ENCODE assay signal across 13 cellular contexts in the genomic region with DNA sequence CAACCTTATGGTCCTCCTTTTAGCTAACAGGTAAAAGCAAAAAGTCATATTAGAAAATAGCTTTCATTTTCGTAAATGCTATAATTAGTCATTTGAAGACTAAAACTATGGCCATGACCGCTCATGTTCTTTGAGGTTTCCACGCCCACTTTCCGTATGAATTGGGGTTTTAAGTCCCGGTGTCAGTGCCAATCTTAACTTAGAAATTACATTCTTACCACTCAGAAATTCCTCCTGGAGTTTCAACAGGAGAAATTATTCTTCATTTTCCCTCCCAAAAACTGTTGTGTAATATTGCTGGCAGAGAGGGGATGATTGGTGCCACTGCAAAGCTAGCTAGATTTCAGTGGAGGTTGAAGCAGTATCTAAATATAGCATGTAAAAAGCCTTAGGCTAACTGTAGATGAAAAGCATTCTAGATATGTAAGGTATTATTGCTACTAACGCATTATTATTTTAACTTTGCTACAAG.
DNase-seq lines count a peak whose midpoint lies in the region; ATAC-seq, FAIRE-seq and TF ChIP-seq lines count a peak whose summit lies in the region.
"Had no signal": no experiment of that assay in that cellular context is flagged by ENCODE, and none has a peak within 500 bp of the region (broad histone marks: within the 10 kb centered on the region; RNA-seq: fewer than 3 reads in every experiment).

No MANE protein-coding gene starts in this region.

- no peaks in the 10 kb centered on the region for H3K4me1 ChIP-seq in kidney (ENCODE audit: control insufficient read depth in 1 of 2, insufficient read depth in 1 of 2, low read depth in 1 of 2, low read length in 2 of 2)
- H3K4me1 ChIP-seq: parathyroid adenoma, vagina had no signal

- H3K27ac ChIP-seq in kidney (ENCODE audit: low read depth in 2 of 2, low read length in 2 of 2) = no peak overlapping the region
- H3K27ac ChIP-seq: parathyroid adenoma, vagina had no signal

- FAIRE-seq in GM12891 (lab: Jason Lieb, UNC) (peak; percentile 75), kidney (lab: Jason Lieb, UNC) (no peak)

- intact Hi-C loops in kidney (cut with DNase I) = no loop called here

- ATAC-seq in GM19395 (IDR thresholded peaks at IDR 0.05; ENCODE audit: unreplicated experiment) = peak; percentile 98
- peak; percentile 92 for ATAC-seq in HG02852 (IDR thresholded peaks at IDR 0.05; ENCODE audit: unreplicated experiment)
- peak; percentile 91 for ATAC-seq in HG03565 (IDR thresholded peaks at IDR 0.05; ENCODE audit: unreplicated experiment)
- ATAC-seq: activated naive CD8-positive, alpha-beta T cell treated with anti-CD3 and anti-CD28 coated beads, Interleukin-2, amount 50 U/mL, for 24 hours had no signal

- no peak for TF ChIP-seq POLR2A in GM12891 (IDR thresholded peaks at IDR 0.05; ENCODE audit: low read depth, low read length)

- TF ChIP-seq CTCF in kidney (IDR thresholded peaks at IDR 0.05; ENCODE audit: borderline replicate concordance, extremely low read depth, insufficient read depth) = no peak

- H3K9me3 ChIP-seq in kidney (ENCODE audit: control insufficient read depth in 1 of 2, low read length in 2 of 2) = no peaks in the 10 kb centered on the region
- H3K9me3 ChIP-seq: vagina had no signal

- no peak overlapping the region for H3K9ac ChIP-seq in kidney (ENCODE audit: low read length in 2 of 2)
- H3K9ac ChIP-seq: parathyroid adenoma had no signal

- DNase-seq in GM12891 (ENCODE audit: insufficient read length, low spot score) (peak; percentile 1), HUDEP-2 (lab: John Stamatoyannopoulos, UW; ENCODE audit: unreplicated experiment in 76 of 76) (no peak), islet precursor cell (no peak), cortex of kidney (lab: John Stamatoyannopoulos, UW) (no peak), kidney (no peak)
- DNase-seq: activated CD4-positive, alpha-beta T cell treated with anti-CD3 and anti-CD28 coated beads for 4 hours; activated naive CD8-positive, alpha-beta T cell treated with anti-CD3 and anti-CD28 coated beads, Interleukin-2, amount 50 U/mL, for 24 hours; NCI-H1694 treated with DMSO at 0.1 percent for 48 hours had no signal

- no peak overlapping the region for H3K4me3 ChIP-seq in kidney (ENCODE audit: low read length in 2 of 2)
- H3K4me3 ChIP-seq: vagina had no signal

- H3K36me3 ChIP-seq in kidney (ENCODE audit: control insufficient read depth in 1 of 2, insufficient read depth in 2 of 2, low read length in 2 of 2) = no peaks in the 10 kb centered on the region
- H3K36me3 ChIP-seq: vagina had no signal

TF ChIP-seq in GM12891, 5 proteins besides CTCF, POLR2A, EP300 and RAD21:
- no peak for TF ChIP-seq TAF1 (IDR thresholded peaks at IDR 0.05; ENCODE audit: low read depth, low read length)
- peak; percentile 73 for TF ChIP-seq PAX5 (IDR thresholded peaks at IDR 0.05; ENCODE audit: insufficient read depth, low read length, severe bottlenecking)
